In the genomic region with DNA sequence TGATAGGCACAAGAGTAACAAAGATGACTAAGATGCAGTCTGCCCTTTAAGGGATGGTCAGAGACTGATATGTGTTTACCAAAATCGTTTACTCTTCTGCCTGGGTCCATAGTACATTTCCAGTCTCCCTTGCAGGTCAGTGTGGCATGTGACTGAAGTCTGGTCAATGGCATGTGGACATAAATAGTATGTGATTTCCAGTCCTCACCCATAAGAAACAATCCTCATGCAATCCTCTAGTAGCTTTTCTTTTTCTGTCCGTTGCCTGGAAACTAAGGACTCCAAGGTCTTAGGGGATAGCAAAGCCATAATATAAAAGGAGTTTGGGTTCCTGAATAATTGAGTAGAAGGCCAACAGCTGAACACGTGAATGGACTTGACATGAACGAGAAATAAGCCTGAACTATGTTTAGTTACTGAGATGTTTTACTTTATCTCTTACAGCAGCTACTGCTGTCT, we compare ENCODE assay signal across 8 cellular contexts. TPM values are rescaled to one million over a fixed set of nuclear protein-coding genes. Genes with fewer than 3 reads are reported as not detected.
DNase-seq lines count a peak whose midpoint lies in the region; ATAC-seq, FAIRE-seq and TF ChIP-seq lines count a peak whose summit lies in the region.

No MANE protein-coding gene starts in this region.

- TF ChIP-seq RAD21 in GM12878 (IDR thresholded peaks at IDR 0.05; ENCODE audit: insufficient read depth, low read depth, low read length) (no peak), liver (IDR thresholded peaks at IDR 0.05) (peak; percentile 22 to 41)

- H3K79me2 ChIP-seq in KMS-11 (ENCODE audit: insufficient read depth, low read depth) = peaks cover 43% of the 10 kb centered on the region
- H3K79me2 ChIP-seq in GM12878 (ENCODE audit: control insufficient read depth, insufficient read depth, low read length) = peaks cover 57% of the 10 kb centered on the region

- CTCF ChIA-PET in GM12878 (lab: Yijun Ruan, JAX) = interaction anchor here (0.8 to 2.6 kb wide), 3 partner anchors 11 to 20 kb away, joined by 3 to 17 read pairs (median 3); no protein-coding TSS in a partner anchor

- H3K4me3 ChIP-seq in cardiac muscle cell (peak overlapping the region; percentile 57), KMS-11 (IDR thresholded peaks at IDR 0.05; ENCODE audit: insufficient read depth, low read depth, low read length) (peak overlapping the region; percentile 67), GM12878 (peak overlapping the region; percentile 77), liver (ENCODE audit: low read depth in 1 of 3, low read length in 3 of 3) (peak overlapping the region; percentile 62 to 78 (median 70)), upper lobe of right lung (peak overlapping the region; percentile 58)

- ATAC-seq in GM12878 (peak; percentile 6), upper lobe of right lung (no peak), GM21619 (IDR thresholded peaks at IDR 0.05; ENCODE audit: unreplicated experiment) (no peak)

- H3K27me3 ChIP-seq in cardiac muscle cell (no peaks in the 10 kb centered on the region), KMS-11 (ENCODE audit: insufficient read depth, low read depth) (no peaks in the 10 kb centered on the region), GM12878 (replicated peaks in 1 of 2; ENCODE audit: control insufficient read depth in 2 of 2, insufficient read depth in 2 of 2, low read length in 1 of 2) (no peaks in the 10 kb centered on the region), liver (ENCODE audit: control insufficient read depth in 4 of 4, insufficient read depth in 4 of 4, low read length in 3 of 4) (no peaks in the 10 kb centered on the region), upper lobe of right lung (no peaks in the 10 kb centered on the region)

- intact Hi-C loops in cardiac septum (cut with DNase I) = loop anchor here (5.0 to 10.0 kb wide), 3 partner anchors 63 to 731 kb away; a partner anchor contains a TSS
- intact Hi-C loops in GM12878 (cut with micrococcal nuclease; ENCODE audit: unreplicated experiment) = loop anchor here (2.0 kb wide), 1 partner anchor 249 kb away; a partner anchor contains a TSS
- intact Hi-C loops in upper lobe of right lung (cut with DNase I) = no loop called here

- BruUV-seq in GM12878 (replicated peaks; lab: Mats Ljungman, UMichigan) = TSS peak; percentile 67

- in situ Hi-C loops in GM12878 (cut with MboI) = no loop called here

- peaks cover 6% of the 10 kb centered on the region for H3K4me1 ChIP-seq in cardiac muscle cell (ENCODE audit: low read depth)
- H3K4me1 ChIP-seq in KMS-11 (ENCODE audit: low read depth, poor library complexity, severe bottlenecking) = peaks cover 28% of the 10 kb centered on the region
- H3K4me1 ChIP-seq in GM12878 (ENCODE audit: control insufficient read depth, insufficient read depth, low read length) = peaks cover 8% of the 10 kb centered on the region
- H3K4me1 ChIP-seq in liver (ENCODE audit: control insufficient read depth in 4 of 4, insufficient read depth in 4 of 4, low read length in 3 of 4) = peaks cover 0 to 22% (median 10%) of the 10 kb centered on the region in 4 donors
- peaks cover 20% of the 10 kb centered on the region for H3K4me1 ChIP-seq in upper lobe of right lung

- TF ChIP-seq POLR2A in GM12878 (IDR thresholded peaks at IDR 0.05; ENCODE audit: low read depth, low read length) = no peak

- TF ChIP-seq EP300 in GM12878 (IDR thresholded peaks at IDR 0.05; ENCODE audit: borderline replicate concordance in 1 of 2, control insufficient read depth in 1 of 2, low read depth in 2 of 2, low read length in 2 of 2) = no peak

- H3K4me2 ChIP-seq in KMS-11 (peak overlapping the region; percentile 82), GM12878 (ENCODE audit: control insufficient read depth, insufficient read depth) (peak overlapping the region; percentile 94)

- H4K20me1 ChIP-seq in KMS-11 (ENCODE audit: insufficient read depth) (no peaks in the 10 kb centered on the region), GM12878 (ENCODE audit: control insufficient read depth, insufficient read depth) (no peaks in the 10 kb centered on the region)

- DNase-seq in cardiac muscle cell (ENCODE audit: low read depth in 1 of 2, low spot score in 1 of 2) (peak in 1 of 2 donors; percentile 34), cardiac septum (ENCODE audit: low spot score) (no peak), GM12878 (ENCODE audit: low read depth, low spot score) (no peak), upper lobe of right lung (no peak), NCI-H526 (lab: John Stamatoyannopoulos, UW) (no peak)

- H3K36me3 ChIP-seq in cardiac muscle cell (no peaks in the 10 kb centered on the region), KMS-11 (ENCODE audit: insufficient read depth) (no peaks in the 10 kb centered on the region), GM12878 (ENCODE audit: control insufficient read depth in 2 of 2, insufficient read depth in 2 of 2, low read length in 1 of 2) (no peaks in the 10 kb centered on the region), liver (ENCODE audit: control insufficient read depth in 4 of 4, insufficient read depth in 3 of 4, low read depth in 1 of 4, low read length in 3 of 4) (peaks cover 0 to 3% (median 0%) of the 10 kb centered on the region in 4 donors), upper lobe of right lung (no peaks in the 10 kb centered on the region)

- SMC1A ChIA-PET in GM12878 (lab: Charles Lee; ENCODE audit: uncharacterized antibody, unreplicated experiment) = interaction anchor here (0.6 to 5.4 kb wide), 9 partner anchors 9 to 233 kb away, joined by 3 to 59 read pairs (median 4); no protein-coding TSS in a partner anchor

- RAD21 ChIA-PET in GM12878 (lab: Charles Lee; ENCODE audit: unreplicated experiment) = interaction anchor here (1.0 to 7.8 kb wide), 8 partner anchors 11 to 645 kb away, joined by 3 to 69 read pairs (median 4); a partner anchor contains a TSS

- FAIRE-seq in GM12878 (lab: Jason Lieb, UNC) = no peak

- H3K27ac ChIP-seq in cardiac muscle cell (peak overlapping the region; percentile 72), KMS-11 (peak overlapping the region; percentile 95), GM12878 (ENCODE audit: control insufficient read depth, insufficient read depth) (peak overlapping the region; percentile 93), liver (ENCODE audit: low read depth in 1 of 2, low read length in 2 of 2) (peak overlapping the region; percentile 97 to 99), upper lobe of right lung (no peak overlapping the region)

- no peaks in the 10 kb centered on the region for H3K9me3 ChIP-seq in cardiac muscle cell (ENCODE audit: low read depth)
- H3K9me3 ChIP-seq in GM12878 (replicated peaks; ENCODE audit: control insufficient read depth, insufficient read depth, low read length) = no peaks in the 10 kb centered on the region
- no peaks in the 10 kb centered on the region for H3K9me3 ChIP-seq in liver (ENCODE audit: control insufficient read depth in 4 of 4, low read length in 3 of 4)
- H3K9me3 ChIP-seq in upper lobe of right lung = no peaks in the 10 kb centered on the region

- TF ChIP-seq CTCF in cardiac muscle cell (IDR thresholded peaks at IDR 0.05; ENCODE audit: low read depth, low read length) (no peak), KMS-11 (conservative IDR thresholded peaks at IDR 0.05; ENCODE audit: low read depth, low read length) (no peak; the same call in 1 of the 2 replicates), GM12878 (IDR thresholded peaks at IDR 0.05 in 2 of 3, conservative IDR thresholded peaks at IDR 0.05 in 1 of 3; ENCODE audit: control insufficient read depth in 2 of 3, extremely low read depth in 1 of 3, insufficient read depth in 1 of 3, low read depth in 3 of 3, low read length in 3 of 3) (no peak), liver (IDR thresholded peaks at IDR 0.05; ENCODE audit: low read depth, low read length, missing input control) (no peak), upper lobe of right lung (IDR thresholded peaks at IDR 0.05) (no peak)

- POLR2A ChIA-PET in GM12878 (lab: Charles Lee) = no interaction called here

- H3K9ac ChIP-seq in KMS-11 (peak overlapping the region; percentile 97), GM12878 (ENCODE audit: control insufficient read depth, insufficient read depth, low read length) (peak overlapping the region; percentile 93), liver (ENCODE audit: low read depth in 1 of 2, low read length in 2 of 2) (peak overlapping the region; percentile 57 to 98)

- WGBS in GM12878 (ENCODE audit: insufficient coverage, insufficient replicate concordance, low lambda C conversion rate, missing lambda C conversion rate) = under 1% methylated on average over 4 of the region's 4 CpGs
- WGBS in liver = 8% methylated on average over 4 of the region's 4 CpGs

- peak overlapping the region; percentile 74 for H2AFZ ChIP-seq in KMS-11 (ENCODE audit: low read depth)
- H2AFZ ChIP-seq in GM12878 (ENCODE audit: control insufficient read depth, low read depth, low read length) = peak overlapping the region; percentile 83

RNA-seq across cellular contexts. Expression of a gene that starts 1.1 kb away (rescaled TPM):
- total RNA-seq in cardiac muscle cell (15.8 and 19.1 TPM in 2 replicates), cardiac septum (6.4 TPM), GM12878 (2014; rRNA removed) (25.0 and 27.6 TPM in 2 replicates), GM12878 (2014; rRNA removed; fragmentation: Illumina TruSeq; extraction: Trizol) (25.2 and 26.7 TPM in 2 replicates), GM12878 (2021) (25.7 TPM in 2 replicates), liver (10 to 100 TPM; 36.2 to 47.0 TPM), upper lobe of right lung (6.2 TPM)
- polyA plus RNA-seq in cardiac muscle cell (14.5 and 20.0 TPM in 2 replicates), GM12878 (2011; rRNA removed) (15.8 and 20.4 TPM in 2 replicates), GM12878 (2014; fragmentation: Illumina TruSeq; extraction: Trizol) (27.7 and 35.1 TPM in 2 replicates), GM12878 (2014; fragmentation: Nextera tagmentation; extraction: Ambion mirVana) (10 to 100 TPM in 1 of 2 experiments, 1 to 10 TPM in 1; 8.9 to 10.7 TPM), GM12878 (2014; rRNA removed) (22.3 and 24.5 TPM in 2 replicates), GM12878 (2016; fragmentation: Nextera tagmentation; extraction: Ambion mirVana) (10 to 100 TPM; 30.6 to 32.5 TPM), liver (10 to 100 TPM; 23.7 to 32.7 TPM)
- 76.0 and 77.0 TPM in 2 replicates for total RNA-seq in GM12878 (2013; cell fraction: nucleolus; rRNA removed)
- polyA plus RNA-seq in GM12878 (2011; ENCODE audit: low read depth) = 9.6 TPM
- 8.3 and 8.9 TPM in 2 replicates for polyA plus RNA-seq in GM12878 (2011; cell fraction: cytosol; rRNA removed)
- 15.4 and 16.4 TPM in 2 replicates for polyA plus RNA-seq in GM12878 (2011; cell fraction: nucleus; rRNA removed)
- polyA plus RNA-seq in GM12878 (2012) = 11.8 and 13.2 TPM in 2 replicates
- polyA minus RNA-seq in GM12878 (2011; rRNA and poly(A)+ RNA removed) = 19.1 and 23.2 TPM in 2 replicates
- 5.0 and 6.8 TPM in 2 replicates for polyA minus RNA-seq in GM12878 (2011; cell fraction: cytosol; rRNA and poly(A)+ RNA removed)
- 17.0 and 27.1 TPM in 2 replicates for polyA minus RNA-seq in GM12878 (2011; cell fraction: nucleus; rRNA and poly(A)+ RNA removed)

RNA-seq across cellular contexts. Expression of a gene that starts 24.2 kb away (rescaled TPM):
- total RNA-seq in cardiac muscle cell (89.5 and 91.9 TPM in 2 replicates), cardiac septum (21.7 TPM), GM12878 (2014; rRNA removed) (26.4 and 31.3 TPM in 2 replicates), GM12878 (2014; rRNA removed; fragmentation: Illumina TruSeq; extraction: Trizol) (31.3 and 33.9 TPM in 2 replicates), GM12878 (2021) (19.7 and 20.9 TPM in 2 replicates), liver (10 to 100 TPM; 16.6 to 44.1 TPM), upper lobe of right lung (56.6 TPM)
- polyA plus RNA-seq in cardiac muscle cell (101 and 131 TPM in 2 replicates), GM12878 (2011; rRNA removed) (39.4 and 54.3 TPM in 2 replicates), GM12878 (2014; fragmentation: Illumina TruSeq; extraction: Trizol) (25.9 and 29.5 TPM in 2 replicates), GM12878 (2014; fragmentation: Nextera tagmentation; extraction: Ambion mirVana) (10 to 100 TPM; 41.0 to 47.3 TPM), GM12878 (2014; rRNA removed) (27.0 and 34.2 TPM in 2 replicates), GM12878 (2016; fragmentation: Nextera tagmentation; extraction: Ambion mirVana) (10 to 100 TPM; 33.0 to 33.1 TPM), liver (10 to 100 TPM; 26.8 to 88.5 TPM)
- 22.7 and 28.3 TPM in 2 replicates for total RNA-seq in GM12878 (2013; cell fraction: nucleolus; rRNA removed)
- 24.5 TPM for polyA plus RNA-seq in GM12878 (2011; ENCODE audit: low read depth)
- 17.6 and 19.3 TPM in 2 replicates for polyA plus RNA-seq in GM12878 (2011; cell fraction: cytosol; rRNA removed)
- 35.3 and 51.7 TPM in 2 replicates for polyA plus RNA-seq in GM12878 (2011; cell fraction: nucleus; rRNA removed)
- 21.2 and 23.6 TPM in 2 replicates for polyA plus RNA-seq in GM12878 (2012)
- 10.6 and 11.5 TPM in 2 replicates for polyA minus RNA-seq in GM12878 (2011; rRNA and poly(A)+ RNA removed)
- polyA minus RNA-seq in GM12878 (2011; cell fraction: cytosol; rRNA and poly(A)+ RNA removed) = 2.2 and 2.7 TPM in 2 replicates
- polyA minus RNA-seq in GM12878 (2011; cell fraction: nucleus; rRNA and poly(A)+ RNA removed) = 7.7 and 8.6 TPM in 2 replicates

RNA-seq across cellular contexts. Expression of a gene that starts 56.0 kb away (rescaled TPM):
- total RNA-seq in cardiac muscle cell (0.14 and 0.30 TPM in 2 replicates), cardiac septum (0.86 TPM), GM12878 (2014; rRNA removed) (1.2 and 2.5 TPM in 2 replicates), GM12878 (2014; rRNA removed; fragmentation: Illumina TruSeq; extraction: Trizol) (1.5 and 1.9 TPM in 2 replicates), GM12878 (2021) (1.0 and 2.2 TPM in 2 replicates), liver (under 1 TPM; 0.50 to 0.51 TPM), upper lobe of right lung (1.2 TPM)
- polyA plus RNA-seq in cardiac muscle cell (1.7 TPM in 1 of 2 replicates, not detected in the other), GM12878 (2011; rRNA removed) (3.5 and 4.7 TPM in 2 replicates), GM12878 (2014; fragmentation: Illumina TruSeq; extraction: Trizol) (1.1 and 2.6 TPM in 2 replicates), GM12878 (2014; fragmentation: Nextera tagmentation; extraction: Ambion mirVana) (1 to 10 TPM; 1.9 to 2.1 TPM), GM12878 (2014; rRNA removed) (1.2 and 2.5 TPM in 2 replicates), GM12878 (2016; fragmentation: Nextera tagmentation; extraction: Ambion mirVana) (1 to 10 TPM; 1.6 to 1.8 TPM), liver (under 1 TPM in 1 of 2 donors, not detected in 1; 0.19 TPM)
- total RNA-seq in GM12878 (2013; cell fraction: nucleolus; rRNA removed) = 5.8 and 6.1 TPM in 2 replicates
- 4.6 TPM for polyA plus RNA-seq in GM12878 (2011; ENCODE audit: low read depth)
- 0.47 and 1.2 TPM in 2 replicates for polyA plus RNA-seq in GM12878 (2011; cell fraction: cytosol; rRNA removed)
- polyA plus RNA-seq in GM12878 (2011; cell fraction: nucleus; rRNA removed) = 1.1 and 1.8 TPM in 2 replicates
- polyA plus RNA-seq in GM12878 (2012) = 1.9 and 2.0 TPM in 2 replicates
- polyA minus RNA-seq in GM12878 (2011; rRNA and poly(A)+ RNA removed) = 2.4 and 3.3 TPM in 2 replicates
- 0.80 TPM in 1 of 2 replicates, not detected in the other for polyA minus RNA-seq in GM12878 (2011; cell fraction: cytosol; rRNA and poly(A)+ RNA removed)
- polyA minus RNA-seq in GM12878 (2011; cell fraction: nucleus; rRNA and poly(A)+ RNA removed) = 1.1 and 2.4 TPM in 2 replicates
